Comparison of ENCODE assay signal across 8 cellular contexts in the genomic region with DNA sequence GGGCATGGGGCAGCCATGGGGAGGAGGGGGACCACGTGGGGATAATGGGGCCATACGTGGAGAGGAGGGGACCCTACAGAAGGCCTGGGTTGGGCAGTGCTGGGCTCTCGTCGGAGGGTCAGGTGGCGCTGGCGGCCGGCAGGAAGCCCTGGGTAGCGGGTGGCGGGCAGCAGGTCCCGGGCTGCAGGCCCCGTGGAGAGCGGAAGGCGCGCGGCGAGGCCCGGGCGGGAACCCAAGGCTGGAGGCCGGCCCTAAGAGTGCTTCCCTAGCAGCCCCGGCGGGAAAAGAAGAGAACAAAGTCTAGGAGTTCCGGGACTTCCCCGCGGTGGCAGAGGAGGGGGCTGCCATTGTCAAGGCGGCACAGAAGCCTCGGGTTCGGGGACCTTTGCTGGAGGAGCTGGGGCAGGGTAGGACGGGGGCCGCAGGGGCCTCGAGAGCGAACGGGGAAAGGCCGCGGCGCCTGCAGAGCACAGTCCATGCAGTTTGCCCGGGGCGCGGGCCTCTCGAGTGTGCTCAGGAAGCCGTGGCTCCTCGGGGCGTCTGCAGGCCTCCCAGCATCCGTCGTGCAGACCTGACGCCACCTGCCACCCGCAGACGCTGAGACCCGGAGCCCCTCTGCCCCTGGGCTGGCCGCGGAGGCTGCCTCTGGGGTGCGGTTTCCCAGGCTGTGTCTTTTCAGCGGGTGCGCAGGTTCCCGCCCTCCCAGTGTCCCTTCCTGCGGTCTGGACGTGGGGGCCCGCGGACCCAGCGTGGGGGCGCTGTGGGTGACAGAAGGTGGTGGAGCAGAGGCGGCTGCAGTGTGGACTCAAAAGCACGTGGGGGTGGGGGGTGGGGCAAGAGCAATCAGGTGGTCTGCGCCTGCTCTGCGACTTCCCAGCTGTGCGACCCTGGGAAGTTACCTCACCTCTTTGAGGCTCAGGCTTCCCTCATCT. TPM values are rescaled to one million over a fixed set of nuclear protein-coding genes. Genes with fewer than 3 reads are reported as not detected.
A peak's percentile ranks its signal among the peaks of the same experiment; 100 is the strongest.
DNase-seq lines count a peak whose midpoint lies in the region; ATAC-seq and TF ChIP-seq lines count a peak whose summit lies in the region.

No MANE protein-coding gene starts in this region.

- H2AFZ ChIP-seq in SK-N-SH (ENCODE audit: low read depth) (no peak overlapping the region), fibroblast of lung (ENCODE audit: low read length) (peak overlapping the region; percentile 74)

- no peak for TF ChIP-seq RAD21 in SK-N-SH (IDR thresholded peaks at IDR 0.05; ENCODE audit: low read length)

- H3K4me2 ChIP-seq in SK-N-SH (no peak overlapping the region), fibroblast of lung (ENCODE audit: extremely low read depth, insufficient read depth, low read length) (peak overlapping the region; percentile 15)

- TF ChIP-seq CTCF in SK-N-SH (IDR thresholded peaks at IDR 0.05) = no peak
- no peak for TF ChIP-seq CTCF in fibroblast of lung (conservative IDR thresholded peaks at IDR 0.05 in 1 of 2, IDR thresholded peaks at IDR 0.05 in 1 of 2; ENCODE audit: low read depth in 1 of 2, low read length in 2 of 2)
- TF ChIP-seq CTCF in gastrocnemius medialis (IDR thresholded peaks at IDR 0.05 in 4 of 5, conservative IDR thresholded peaks at IDR 0.05 in 1 of 5) = no peak

- peak; percentile 39 for DNase-seq in SK-N-SH
- DNase-seq in activated CD8-positive, alpha-beta T cell treated with anti-CD3 and anti-CD28 coated beads, Interleukin-2, amount 10 ng/mL, durations not matched to agents 7 days and 5 days = peak; percentile 39
- DNase-seq in fibroblast of lung (ENCODE audit: low read depth in 2 of 2) = no peak
- no peak for DNase-seq in gastrocnemius medialis
- DNase-seq in NCI-H748 treated with DMSO at 0.1 percent for 48 hours (lab: John Stamatoyannopoulos, UW) = no peak
- DNase-seq in ACHN = no peak

- no peaks in the 10 kb centered on the region for H3K9me3 ChIP-seq in SK-N-SH
- H3K9me3 ChIP-seq in fibroblast of lung (ENCODE audit: control insufficient read depth, insufficient read depth, low read depth, low read length) = no peaks in the 10 kb centered on the region
- no peaks in the 10 kb centered on the region for H3K9me3 ChIP-seq in gastrocnemius medialis

- TF ChIP-seq POLR2A in gastrocnemius medialis (IDR thresholded peaks at IDR 0.05) = no peak

- no peak for TF ChIP-seq EP300 in SK-N-SH (IDR thresholded peaks at IDR 0.05; ENCODE audit: borderline replicate concordance in 1 of 2, low read depth in 1 of 2, low read length in 1 of 2)

- intact Hi-C loops in gastrocnemius medialis (cut with DNase I; ENCODE audit: low total_unique reads) = no loop called here

- POLR2A ChIA-PET in SK-N-SH (lab: Yijun Ruan, JAX) = interaction anchor here (3.6 kb wide), 1 partner anchor 19 kb away, joined by 23 read pairs; the partner anchor contains the start of gene NCL
- POLR2A ChIA-PET in activated CD8-positive, alpha-beta T cell treated with anti-CD3 and anti-CD28 coated beads, Interleukin-2, amount 10 ng/mL, durations not matched to agents 7 days and 5 days (lab: Charles Lee) = interaction anchor here (0.6 to 4.9 kb wide), 4 partner anchors 17 to 223 kb away, joined by 3 to 54 read pairs (median 7); partner anchors contain the start of gene NCL

- H3K4me1 Mint-ChIP-seq in activated CD8-positive, alpha-beta T cell treated with anti-CD3 and anti-CD28 coated beads, Interleukin-2, amount 10 ng/mL, durations not matched to agents 7 days and 5 days (ENCODE audit: low read depth) = peaks cover 20% of the 10 kb centered on the region

- H3K9ac ChIP-seq in SK-N-SH = no peak overlapping the region
- H3K9ac ChIP-seq in fibroblast of lung (ENCODE audit: insufficient read depth, low read length) = peak overlapping the region; percentile 35

- no peaks in the 10 kb centered on the region for H3K27me3 ChIP-seq in SK-N-SH (ENCODE audit: insufficient read depth)
- H3K27me3 ChIP-seq in fibroblast of lung (ENCODE audit: control insufficient read depth, insufficient read depth, low read length) = no peaks in the 10 kb centered on the region
- H3K27me3 ChIP-seq in gastrocnemius medialis = no peaks in the 10 kb centered on the region

- ATAC-seq in SK-N-SH treated with all-trans-retinoic acid at 6 μM for 48 hours (no peak), gastrocnemius medialis (peak; percentile 17 to 26), HG03175 (IDR thresholded peaks at IDR 0.05; ENCODE audit: unreplicated experiment) (no peak)
- peak; percentile 59 for ATAC-seq in activated CD8-positive, alpha-beta T cell treated with anti-CD3 and anti-CD28 coated beads, Interleukin-2, amount 10 ng/mL, durations not matched to agents 7 days and 5 days

- no peaks in the 10 kb centered on the region for H3K79me2 ChIP-seq in SK-N-SH (ENCODE audit: insufficient read depth)
- H3K79me2 ChIP-seq in fibroblast of lung (ENCODE audit: control insufficient read depth, insufficient read depth, low read length) = no peaks in the 10 kb centered on the region

- H3K4me3 Mint-ChIP-seq in activated CD8-positive, alpha-beta T cell treated with anti-CD3 and anti-CD28 coated beads, Interleukin-2, amount 10 ng/mL, durations not matched to agents 7 days and 5 days = peak overlapping the region; percentile 75

- H3K36me3 Mint-ChIP-seq in activated CD8-positive, alpha-beta T cell treated with anti-CD3 and anti-CD28 coated beads, Interleukin-2, amount 10 ng/mL, durations not matched to agents 7 days and 5 days (ENCODE audit: low read depth) = no peaks in the 10 kb centered on the region

- no peaks in the 10 kb centered on the region for H4K20me1 ChIP-seq in SK-N-SH (ENCODE audit: insufficient read depth)
- H4K20me1 ChIP-seq in fibroblast of lung (ENCODE audit: control insufficient read depth, extremely low read depth, insufficient read depth, low read length) = no peaks in the 10 kb centered on the region

- 92% methylated on average over 40 of the region's 65 CpGs for WGBS in SK-N-SH (ENCODE audit: low lambda C conversion rate)

- H3K27ac Mint-ChIP-seq in activated CD8-positive, alpha-beta T cell treated with anti-CD3 and anti-CD28 coated beads, Interleukin-2, amount 10 ng/mL, durations not matched to agents 7 days and 5 days = peak overlapping the region; percentile 88

- H3K9me2 ChIP-seq in SK-N-SH = no peaks in the 10 kb centered on the region

- H3K27me3 Mint-ChIP-seq in activated CD8-positive, alpha-beta T cell treated with anti-CD3 and anti-CD28 coated beads, Interleukin-2, amount 10 ng/mL, durations not matched to agents 7 days and 5 days (ENCODE audit: low read depth) = peaks cover 5% of the 10 kb centered on the region

- in situ Hi-C loops in gastrocnemius medialis (cut with MboI; ENCODE audit: low sequenced_read_pairs in 4 of 4) = no loop called here
- in situ Hi-C loops in ACHN (cut with HindIII; ENCODE audit: low pct_ligation_motif_present, low pct_unique_long_range_greater_than_20kb, low sequenced_read_pairs) = no loop called here

- no peaks in the 10 kb centered on the region for H3K9me3 Mint-ChIP-seq in activated CD8-positive, alpha-beta T cell treated with anti-CD3 and anti-CD28 coated beads, Interleukin-2, amount 10 ng/mL, durations not matched to agents 7 days and 5 days (ENCODE audit: insufficient read depth)

- H3K4me3 ChIP-seq in SK-N-SH (ENCODE audit: low read depth in 2 of 2, low read length in 1 of 2) (no peak overlapping the region), fibroblast of lung (replicated peaks in 1 of 4; ENCODE audit: control extremely low read depth in 1 of 4, insufficient read depth in 1 of 4, low read depth in 3 of 4, low read length in 4 of 4) (peak overlapping the region in 1 of 4 experiments; percentile 49), gastrocnemius medialis (peak overlapping the region; percentile 46 to 70 (median 58))

- no peaks in the 10 kb centered on the region for H3K36me3 ChIP-seq in SK-N-SH (replicated peaks in 1 of 2; ENCODE audit: control insufficient read depth in 1 of 2, insufficient read depth in 2 of 2, low read length in 1 of 2)
- H3K36me3 ChIP-seq in fibroblast of lung (ENCODE audit: control insufficient read depth, insufficient read depth, low read length) = no peaks in the 10 kb centered on the region
- no peaks in the 10 kb centered on the region for H3K36me3 ChIP-seq in gastrocnemius medialis

- H3K4me1 ChIP-seq in SK-N-SH (ENCODE audit: control insufficient read depth in 1 of 2, insufficient read depth in 2 of 2, low read depth in 1 of 2, low read length in 1 of 2) = no peaks in the 10 kb centered on the region; a peak in 1 of 4 replicates
- peaks cover 3% of the 10 kb centered on the region for H3K4me1 ChIP-seq in fibroblast of lung (ENCODE audit: control insufficient read depth, extremely low read depth, insufficient read depth, low read length)
- no peaks in the 10 kb centered on the region for H3K4me1 ChIP-seq in gastrocnemius medialis

- H3F3A ChIP-seq in SK-N-SH (replicated peaks; ENCODE audit: insufficient read depth) = no peaks in the 10 kb centered on the region

- H3K27ac ChIP-seq in SK-N-SH (ENCODE audit: low read depth in 2 of 2, low read length in 1 of 2) (no peak overlapping the region), fibroblast of lung (ENCODE audit: insufficient read depth, low read length) (peak overlapping the region; percentile 11), gastrocnemius medialis (peak overlapping the region; percentile 48 to 83 (median 72))

- CTCF ChIA-PET in SK-N-SH (lab: Yijun Ruan, JAX) = interaction anchor here (0.5 to 4.5 kb wide), 38 partner anchors 9 to 1321 kb away, joined by 3 to 56 read pairs (median 4); partner anchors contain the start of gene NCL
- CTCF ChIA-PET in activated CD8-positive, alpha-beta T cell treated with anti-CD3 and anti-CD28 coated beads, Interleukin-2, amount 10 ng/mL, durations not matched to agents 7 days and 5 days (lab: Charles Lee) = interaction anchor here (0.6 to 6.1 kb wide), 25 partner anchors 10 to 359 kb away, joined by 3 to 107 read pairs (median 4); partner anchors contain the start of genes HTR2B and NCL

RNA-seq across cellular contexts. Expression of gene NCL, which starts 19.4 kb away (rescaled TPM):
- polyA plus RNA-seq in SK-N-SH (2012; rRNA removed) (256 and 285 TPM in 2 replicates), fibroblast of lung (73.5 and 122 TPM in 2 replicates)
- polyA plus RNA-seq in SK-N-SH (2012; cell fraction: cytosol; rRNA removed) = 363 and 421 TPM in 2 replicates
- 77.5 and 158 TPM in 2 replicates for polyA plus RNA-seq in SK-N-SH (2012; cell fraction: nucleus; rRNA removed)
- 100 to 1,000 TPM; 665 to 686 TPM for total RNA-seq in activated CD8-positive, alpha-beta T cell treated with anti-CD3 and anti-CD28 coated beads, Interleukin-2, amount 10 ng/mL, durations not matched to agents 7 days and 5 days
- total RNA-seq in fibroblast of lung (97.6 and 113 TPM in 2 replicates), gastrocnemius medialis (100 to 1,000 TPM in 3 of 4 donors, 10 to 100 TPM in 1; 48.8 to 174 (median 124) TPM)
- polyA plus RNA-seq in fibroblast of lung (2012) = 297 and 400 TPM in 2 replicates
- polyA minus RNA-seq in fibroblast of lung (ENCODE audit: low replicate concordance) = 23.5 and 42.5 TPM in 2 replicates

RNA-seq across cellular contexts. Expression of gene NMUR1, which starts 46.6 kb away (rescaled TPM):
- polyA plus RNA-seq in SK-N-SH (2012; rRNA removed) = not detected in 2 replicates
- 0.01 TPM in 1 of 2 replicates, not detected in the other for polyA plus RNA-seq in SK-N-SH (2012; cell fraction: cytosol; rRNA removed)
- not detected in 2 replicates for polyA plus RNA-seq in SK-N-SH (2012; cell fraction: nucleus; rRNA removed)
- total RNA-seq in activated CD8-positive, alpha-beta T cell treated with anti-CD3 and anti-CD28 coated beads, Interleukin-2, amount 10 ng/mL, durations not matched to agents 7 days and 5 days = under 1 TPM; 0.95 to 0.99 TPM
- total RNA-seq in fibroblast of lung = under 0.01 and 0.50 TPM in 2 replicates
- polyA plus RNA-seq in fibroblast of lung = 0.01 and 0.02 TPM in 2 replicates
- polyA plus RNA-seq in fibroblast of lung (2012) = 0.06 TPM in 1 of 2 replicates, not detected in the other
- polyA minus RNA-seq in fibroblast of lung (ENCODE audit: low replicate concordance) = not detected in 2 replicates
- total RNA-seq in gastrocnemius medialis = under 1 TPM in 1 of 4 donors, not detected in 3; 0.07 TPM

Comparison
In these comparisons a context has a peak if more than half of its experiments do, and no peak if none do; other contexts are left out.
1. DNase-seq: peak in SK-N-SH (single experiment) and activated CD8-positive, alpha-beta T cell treated with anti-CD3 and anti-CD28 coated beads, Interleukin-2, amount 10 ng/mL, durations not matched to agents 7 days and 5 days (single experiment); none in fibroblast of lung (0 of 2), gastrocnemius medialis (0 of 2), NCI-H748 treated with DMSO at 0.1 percent for 48 hours (single experiment) and ACHN (single experiment).
2. H3K27ac ChIP-seq: peak in fibroblast of lung (single experiment) and gastrocnemius medialis (4 of 4); none in SK-N-SH (0 of 2).
3. H3K4me3 ChIP-seq: peak in gastrocnemius medialis (4 of 4); none in SK-N-SH (0 of 2).
4. ATAC-seq: peak in activated CD8-positive, alpha-beta T cell treated with anti-CD3 and anti-CD28 coated beads, Interleukin-2, amount 10 ng/mL, durations not matched to agents 7 days and 5 days (single experiment) and gastrocnemius medialis (2 of 2); none in SK-N-SH treated with all-trans-retinoic acid at 6 μM for 48 hours (single experiment) and HG03175 (single experiment).